In genomic region chr17:76103274-76104139, GRCh38 we compare ENCODE assay signal across 8 cellular contexts. TPM values are rescaled to one million over a fixed set of nuclear protein-coding genes. Genes with fewer than 3 reads are reported as not detected.
DNase-seq lines count a peak whose midpoint lies in the region; ATAC-seq and TF ChIP-seq lines count a peak whose summit lies in the region.

Gene EXOC7, minus strand, starts transcription at chr17:76103787. Its CDS starts 95 bp downstream, at chr17:76103692.

- DNase-seq in C1 segment of cervical spinal cord (lab: John Stamatoyannopoulos, UW) (peak; percentile 35 to 93 (median 86)), HUDEP-2 (lab: John Stamatoyannopoulos, UW; ENCODE audit: unreplicated experiment in 76 of 76) (peak in 73 of 76 experiments; percentile 18 to 94 (median 81)), NOMO-1 treated with dmso at 0.1 percent for 144 hours (lab: John Stamatoyannopoulos, UW; ENCODE audit: unreplicated experiment) (peak; percentile 92), endodermal cell (peak; percentile 99), mesothelial cell of epicardium (ENCODE audit: low spot score in 2 of 2, unreplicated experiment in 2 of 2) (peak; percentile 90 to 95)
- peak; percentile 94 for DNase-seq in activated CD8-positive, alpha-beta memory T cell treated with anti-CD3 and anti-CD28 coated beads, Interleukin-2, amount 10 ng/mL, durations not matched to agents 7 days and 5 days
- DNase-seq in stimulated activated CD8-positive, alpha-beta memory T cell treated with anti-CD3 and anti-CD28 coated beads, Interleukin-15, amount 100 ng/mL, for 4 hours (ENCODE audit: low read depth in 2 of 2), result peak; percentile 79 to 84

- peak within 1 kb of the TSS; percentile 97 for H3K27ac Mint-ChIP-seq in activated CD8-positive, alpha-beta memory T cell treated with anti-CD3 and anti-CD28 coated beads, Interleukin-2, amount 10 ng/mL, durations not matched to agents 7 days and 5 days
- peak within 1 kb of the TSS; percentile 98 for H3K27ac Mint-ChIP-seq in endodermal cell
- peak within 1 kb of the TSS; percentile 98 for H3K27ac Mint-ChIP-seq in mesothelial cell of epicardium

- CTCF ChIA-PET in activated CD8-positive, alpha-beta memory T cell treated with anti-CD3 and anti-CD28 coated beads, Interleukin-2, amount 10 ng/mL, durations not matched to agents 7 days and 5 days (lab: Charles Lee), result interaction anchor here (0.8 to 4.0 kb wide), 22 partner anchors 8 to 282 kb away, joined by 3 to 21 read pairs (median 4); partner anchors contain the start of genes PRPSAP1 and ZACN

- WGBS in endodermal cell (ENCODE audit: insufficient coverage in 1 of 2, insufficient read length in 1 of 2), 2 experiments, result 7 to 10% methylated on average over 45 to 55 of the region's 55 CpGs

- H3K36me3 ChIP-seq in endodermal cell (ENCODE audit: control insufficient read depth, insufficient read depth, low read length), result peaks cover 36% of the 10 kb centered on the region

- no peaks in the 10 kb centered on the region for H3K27me3 Mint-ChIP-seq in activated CD8-positive, alpha-beta memory T cell treated with anti-CD3 and anti-CD28 coated beads, Interleukin-2, amount 10 ng/mL, durations not matched to agents 7 days and 5 days
- H3K27me3 Mint-ChIP-seq in endodermal cell (ENCODE audit: insufficient read depth) (no peaks in the 10 kb centered on the region), mesothelial cell of epicardium (ENCODE audit: low read depth) (no peaks in the 10 kb centered on the region)

- peaks cover 25% of the 10 kb centered on the region for H3K36me3 Mint-ChIP-seq in activated CD8-positive, alpha-beta memory T cell treated with anti-CD3 and anti-CD28 coated beads, Interleukin-2, amount 10 ng/mL, durations not matched to agents 7 days and 5 days
- H3K36me3 Mint-ChIP-seq in endodermal cell (ENCODE audit: low read depth), result peaks cover 30% of the 10 kb centered on the region
- H3K36me3 Mint-ChIP-seq in mesothelial cell of epicardium, result peaks cover 20% of the 10 kb centered on the region

- peak within 1 kb of the TSS; percentile 13 for H3K27ac ChIP-seq in endodermal cell (ENCODE audit: low read depth, low read length)

- H3K27me3 ChIP-seq in endodermal cell (ENCODE audit: control insufficient read depth, insufficient read depth, low read length, poor library complexity, severe bottlenecking), result no peaks in the 10 kb centered on the region

- peak; percentile 42 for TF ChIP-seq CTCF in endodermal cell (conservative IDR thresholded peaks at IDR 0.05)
- TF ChIP-seq CTCF in mesothelial cell of epicardium (IDR thresholded peaks at IDR 0.05; ENCODE audit: unreplicated experiment), result no peak

- H3K4me1 Mint-ChIP-seq in activated CD8-positive, alpha-beta memory T cell treated with anti-CD3 and anti-CD28 coated beads, Interleukin-2, amount 10 ng/mL, durations not matched to agents 7 days and 5 days, result peaks cover 16% of the 10 kb centered on the region
- H3K4me1 Mint-ChIP-seq in endodermal cell (peaks cover 15% of the 10 kb centered on the region), mesothelial cell of epicardium (peaks cover 20% of the 10 kb centered on the region)

- peak; percentile 80 for ATAC-seq in GM19452 (IDR thresholded peaks at IDR 0.05; ENCODE audit: unreplicated experiment)
- peak; percentile 94 for ATAC-seq in activated CD8-positive, alpha-beta memory T cell treated with anti-CD3 and anti-CD28 coated beads, Interleukin-2, amount 10 ng/mL, durations not matched to agents 7 days and 5 days

- H3K9me3 ChIP-seq in endodermal cell (ENCODE audit: control insufficient read depth, low read length), result no peaks in the 10 kb centered on the region

- H3K4me1 ChIP-seq in endodermal cell (ENCODE audit: control insufficient read depth, insufficient read depth, low read length), result peaks cover 6% of the 10 kb centered on the region

- no peaks in the 10 kb centered on the region for H3K9me3 Mint-ChIP-seq in activated CD8-positive, alpha-beta memory T cell treated with anti-CD3 and anti-CD28 coated beads, Interleukin-2, amount 10 ng/mL, durations not matched to agents 7 days and 5 days (ENCODE audit: low read depth)
- peaks cover 3% of the 10 kb centered on the region for H3K9me3 Mint-ChIP-seq in endodermal cell
- H3K9me3 Mint-ChIP-seq in mesothelial cell of epicardium, result no peaks in the 10 kb centered on the region

- peak within 1 kb of the TSS; percentile 65 for H3K9ac ChIP-seq in endodermal cell (ENCODE audit: extremely low read depth, low read length, poor library complexity, severe bottlenecking)

- peak within 1 kb of the TSS; percentile 93 for H3K4me3 ChIP-seq in endodermal cell (ENCODE audit: low read length)

- H3K4me3 Mint-ChIP-seq in activated CD8-positive, alpha-beta memory T cell treated with anti-CD3 and anti-CD28 coated beads, Interleukin-2, amount 10 ng/mL, durations not matched to agents 7 days and 5 days, result peak within 1 kb of the TSS; percentile 98
- H3K4me3 Mint-ChIP-seq in endodermal cell (peak within 1 kb of the TSS; percentile 97), mesothelial cell of epicardium (peak within 1 kb of the TSS; percentile 98)

RNA-seq across cellular contexts. Expression of gene EXOC7, which starts in this region (rescaled TPM):
- total RNA-seq in activated CD8-positive, alpha-beta memory T cell treated with anti-CD3 and anti-CD28 coated beads, Interleukin-2, amount 10 ng/mL, durations not matched to agents 7 days and 5 days, result 100 to 1,000 TPM; 132 to 137 TPM
- 100 to 1,000 TPM; 159 to 187 TPM for total RNA-seq in endodermal cell
- polyA plus RNA-seq in endodermal cell (2013, experiment 1 of 2), result 83.1 TPM
- polyA plus RNA-seq in endodermal cell (2013, experiment 2 of 2), result 82.3 TPM
- 254 to 261 TPM (median 258 TPM) in 3 replicates for total RNA-seq in mesothelial cell of epicardium

Comparison
In these comparisons a context has a peak if more than half of its experiments do, and no peak if none do; other contexts are left out.
1. Peak in every context shown above with its lines: DNase-seq, ATAC-seq, H3K4me3 ChIP-seq and H3K27ac ChIP-seq.